In the genomic region with DNA sequence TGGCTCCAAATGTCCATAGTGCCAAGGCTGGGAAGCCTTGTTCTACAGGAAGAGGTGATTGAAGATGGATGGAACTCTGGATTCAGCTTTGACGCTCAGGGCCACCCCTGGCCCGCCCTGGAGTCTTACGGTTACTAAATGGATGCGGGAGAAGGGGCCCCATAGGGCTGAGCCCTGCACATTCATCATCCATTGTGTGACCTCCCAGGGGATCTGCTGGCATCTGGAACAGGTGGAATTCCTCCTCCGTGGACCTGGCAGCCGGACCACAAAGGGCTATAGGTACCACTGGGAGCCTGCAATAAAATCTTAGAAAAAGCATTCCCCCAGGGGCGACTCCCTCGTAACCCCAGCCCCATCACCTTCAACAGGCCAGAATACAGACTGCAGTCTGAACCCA, we compare ENCODE assay signal across 1 cellular context.
TF ChIP-seq lines count a peak whose summit lies in the region.

No MANE protein-coding gene starts in this region.

TF ChIP-seq in HepG2, 621 proteins besides CTCF, POLR2A, EP300 and RAD21 (continued from another document):
- TF ChIP-seq FOXO4 (CRISPR knock-in tag; conservative IDR thresholded peaks at IDR 0.05), result 0 out of 2 replicates have a peak, but pooled peaks have one; percentile 30
